ENCODE assay signal across 19 cellular contexts in genomic region chr7:25726682-25727357, GRCh38.
DNase-seq lines count a peak whose midpoint lies in the region; ATAC-seq and TF ChIP-seq lines count a peak whose summit lies in the region.
"Had no signal": no experiment of that assay in that cellular context is flagged by ENCODE, and none has a peak within 500 bp of the region (broad histone marks: within the 10 kb centered on the region; RNA-seq: fewer than 3 reads in every experiment).

No MANE protein-coding gene starts in this region.

- H3K4me1 ChIP-seq in RWPE2 (ENCODE audit: insufficient read depth, poor library complexity, severe bottlenecking), result no peaks in the 10 kb centered on the region

- H3K9me3 ChIP-seq in RWPE2 (ENCODE audit: severe bottlenecking), result no peaks in the 10 kb centered on the region
- no peaks in the 10 kb centered on the region for H3K9me3 ChIP-seq in CD4-positive, alpha-beta T cell (ENCODE audit: control insufficient read depth, low read length)
- H3K9me3 ChIP-seq: neutrophil, thyroid gland had no signal

- H3K36me3 Mint-ChIP-seq in glutamatergic neuron (ENCODE audit: unreplicated experiment) (no peaks in the 10 kb centered on the region), type B pancreatic cell (no peaks in the 10 kb centered on the region)
- no peaks in the 10 kb centered on the region for H3K36me3 Mint-ChIP-seq in CD4-positive, alpha-beta T cell (ENCODE audit: low read depth)
- H3K36me3 Mint-ChIP-seq: CD14-positive monocyte had no signal

- POLR2A ChIA-PET in CD4-positive, alpha-beta T cell (lab: Charles Lee), result no interaction called here

- CTCF ChIA-PET in CD4-positive, alpha-beta T cell (lab: Charles Lee), result no interaction called here

- no peak overlapping the region for H3K27ac ChIP-seq in RWPE2 (ENCODE audit: poor library complexity, severe bottlenecking)
- H3K27ac ChIP-seq in CD4-positive, alpha-beta T cell (ENCODE audit: low read depth, low read length), result no peak overlapping the region
- H3K27ac ChIP-seq: GM23248, neutrophil, thyroid gland had no signal

- no peaks in the 10 kb centered on the region for H3K36me3 ChIP-seq in RWPE2 (ENCODE audit: low read depth)
- H3K36me3 ChIP-seq: neutrophil, thyroid gland had no signal

- H3K27ac Mint-ChIP-seq in glutamatergic neuron (ENCODE audit: unreplicated experiment), result peak overlapping the region; percentile 92
- peak overlapping the region; percentile 4 for H3K27ac Mint-ChIP-seq in type B pancreatic cell
- no peak overlapping the region for H3K27ac Mint-ChIP-seq in CD4-positive, alpha-beta T cell
- H3K27ac Mint-ChIP-seq: activated naive CD8-positive, alpha-beta T cell treated with anti-CD3 and anti-CD28 coated beads, Interleukin-2, amount 50 U/mL, for 24 hours; CD14-positive monocyte had no signal

- H3K27me3 ChIP-seq in RWPE2 (ENCODE audit: insufficient read depth, poor library complexity, severe bottlenecking), result peaks cover 2% of the 10 kb centered on the region
- H3K27me3 ChIP-seq in CD4-positive, alpha-beta T cell (ENCODE audit: control insufficient read depth, insufficient read depth, low read length), result no peaks in the 10 kb centered on the region
- H3K27me3 ChIP-seq: neutrophil, thyroid gland had no signal

- H3K27me3 Mint-ChIP-seq in glutamatergic neuron (ENCODE audit: unreplicated experiment) (peaks cover 10% of the 10 kb centered on the region), type B pancreatic cell (peaks cover 21% of the 10 kb centered on the region)
- peaks cover 4% of the 10 kb centered on the region for H3K27me3 Mint-ChIP-seq in CD4-positive, alpha-beta T cell

- intact Hi-C loops in CD4-positive, alpha-beta T cell (cut with DNase I, micrococcal nuclease), result no loop called here

- peaks cover 9% of the 10 kb centered on the region for H3K9me3 Mint-ChIP-seq in glutamatergic neuron (ENCODE audit: unreplicated experiment)
- H3K9me3 Mint-ChIP-seq in type B pancreatic cell, result peaks cover 4% of the 10 kb centered on the region
- no peaks in the 10 kb centered on the region for H3K9me3 Mint-ChIP-seq in CD4-positive, alpha-beta T cell
- H3K9me3 Mint-ChIP-seq: activated naive CD8-positive, alpha-beta T cell treated with anti-CD3 and anti-CD28 coated beads, Interleukin-2, amount 50 U/mL, for 24 hours; activated T-cell treated with anti-CD3 and anti-CD28 coated beads, Interleukin-2, amount 50 U/mL, for 4 hours; CD14-positive monocyte had no signal

- ATAC-seq in RWPE2 (ENCODE audit: low read depth) (0 out of 3 replicates have a peak, but pooled peaks have one; percentile 25), GM21825 (IDR thresholded peaks at IDR 0.05; ENCODE audit: unreplicated experiment) (no peak)
- no peak for ATAC-seq in CD4-positive, alpha-beta T cell (ENCODE audit: poor library complexity)
- ATAC-seq: activated naive CD8-positive, alpha-beta T cell treated with anti-CD3 and anti-CD28 coated beads, Interleukin-2, amount 50 U/mL, for 24 hours; activated T-cell treated with anti-CD3 and anti-CD28 coated beads, Interleukin-2, amount 50 U/mL, for 4 hours had no signal

- peaks cover 38% of the 10 kb centered on the region for H3K4me1 Mint-ChIP-seq in glutamatergic neuron (ENCODE audit: low read depth, unreplicated experiment)
- peaks cover 22% of the 10 kb centered on the region for H3K4me1 Mint-ChIP-seq in type B pancreatic cell (ENCODE audit: unreplicated experiment)
- H3K4me1 Mint-ChIP-seq in CD4-positive, alpha-beta T cell (ENCODE audit: low read depth), result no peaks in the 10 kb centered on the region
- H3K4me1 Mint-ChIP-seq: activated naive CD8-positive, alpha-beta T cell treated with anti-CD3 and anti-CD28 coated beads, Interleukin-2, amount 50 U/mL, for 24 hours; CD14-positive monocyte had no signal

- no peak overlapping the region for H3K4me3 ChIP-seq in RWPE2 (ENCODE audit: severe bottlenecking)
- H3K4me3 ChIP-seq: GM23248, thyroid gland had no signal

- peak overlapping the region; percentile 53 for H3K4me3 Mint-ChIP-seq in glutamatergic neuron (ENCODE audit: unreplicated experiment)
- peak overlapping the region; percentile 28 for H3K4me3 Mint-ChIP-seq in type B pancreatic cell
- no peak overlapping the region for H3K4me3 Mint-ChIP-seq in CD4-positive, alpha-beta T cell
- H3K4me3 Mint-ChIP-seq: activated naive CD8-positive, alpha-beta T cell treated with anti-CD3 and anti-CD28 coated beads, Interleukin-2, amount 50 U/mL, for 24 hours; activated T-cell treated with anti-CD3 and anti-CD28 coated beads, Interleukin-2, amount 50 U/mL, for 4 hours; CD14-positive monocyte had no signal

- DNase-seq in NCI-H510A treated with DMSO at 0.1 percent for 48 hours (lab: John Stamatoyannopoulos, UW), result peak; percentile 55
- DNase-seq in NCI-H510A (lab: John Stamatoyannopoulos, UW), result no peak
- no peak for DNase-seq in RWPE2 (ENCODE audit: low spot score)
- no peak for DNase-seq in glutamatergic neuron
- DNase-seq in type B pancreatic cell (ENCODE audit: extremely low spot score, unreplicated experiment), result no peak
- DNase-seq in CD4-positive, alpha-beta T cell, result no peak
- DNase-seq in COR-L47 (lab: John Stamatoyannopoulos, UW), result no peak
- DNase-seq: activated CD4-positive, alpha-beta T cell treated with anti-CD3 and anti-CD28 coated beads, Interleukin-2, amount 50 U/mL, for 48 hours; activated naive CD8-positive, alpha-beta T cell treated with anti-CD3 and anti-CD28 coated beads, Interleukin-2, amount 50 U/mL, for 24 hours; activated T-cell treated with anti-CD3 and anti-CD28 coated beads, Interleukin-2, amount 50 U/mL, for 4 hours; GM23248; MV-4-11; NCI-H748 treated with DMSO at 0.1 percent for 48 hours; stimulated activated CD4-positive, alpha-beta T cell treated with anti-CD3 and anti-CD28 coated beads, Interleukin-4, amount 100 ng/mL, for 1 hour; SW 1271; thyroid gland had no signal

- no peak for TF ChIP-seq CTCF in RWPE2 (IDR thresholded peaks at IDR 0.05; ENCODE audit: poor library complexity, severe bottlenecking)
- TF ChIP-seq CTCF in glutamatergic neuron (IDR thresholded peaks at IDR 0.05; ENCODE audit: partially characterized antibody, unreplicated experiment), result no peak
- no peak for TF ChIP-seq CTCF in type B pancreatic cell (conservative IDR thresholded peaks at IDR 0.05)
- TF ChIP-seq CTCF in CD4-positive, alpha-beta T cell (IDR thresholded peaks at IDR 0.05), result no peak
